ENCODE assay signal across 1 cellular context in the genomic region with DNA sequence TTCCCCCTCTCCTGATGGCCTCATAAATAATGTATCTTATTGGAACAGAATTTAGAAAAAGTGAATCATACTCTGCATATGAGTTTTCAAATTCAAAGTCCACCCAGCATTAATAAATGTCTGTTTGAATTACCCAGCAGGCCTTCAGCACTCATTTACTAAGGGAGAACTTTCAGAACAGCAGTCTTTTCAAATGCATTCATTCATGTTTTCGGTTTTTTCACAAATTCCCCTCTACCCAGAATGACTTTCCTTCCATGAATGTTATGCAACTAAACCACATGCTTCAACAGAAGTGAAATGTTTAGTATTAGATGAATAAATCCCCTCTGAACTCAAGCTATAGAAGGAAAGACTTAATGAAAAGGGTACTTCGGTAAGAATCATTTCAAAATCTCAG.
A peak's percentile ranks its signal among the peaks of the same experiment; 100 is the strongest.
TF ChIP-seq lines count a peak whose summit lies in the region.

No MANE protein-coding gene starts in this region.

TF ChIP-seq in SK-N-SH, 30 proteins besides CTCF, POLR2A, EP300 and RAD21 (continued from another document):
- TF ChIP-seq IRF3 (IDR thresholded peaks at IDR 0.05; ENCODE audit: low read depth, low read length) (no peak), TCF12 (IDR thresholded peaks at IDR 0.05) (peak; percentile 80), SMC3 (IDR thresholded peaks at IDR 0.05; ENCODE audit: low read depth, low read length) (no peak), RCOR1 (IDR thresholded peaks at IDR 0.05; ENCODE audit: low read length) (no peak), TEAD4 (IDR thresholded peaks at IDR 0.05; ENCODE audit: borderline replicate concordance, insufficient read depth) (peak; percentile 84), USF2 (IDR thresholded peaks at IDR 0.05; ENCODE audit: borderline replicate concordance, low read depth, low read length) (no peak)
